Comparison of ENCODE assay signal across 18 cellular contexts in the genomic region with DNA sequence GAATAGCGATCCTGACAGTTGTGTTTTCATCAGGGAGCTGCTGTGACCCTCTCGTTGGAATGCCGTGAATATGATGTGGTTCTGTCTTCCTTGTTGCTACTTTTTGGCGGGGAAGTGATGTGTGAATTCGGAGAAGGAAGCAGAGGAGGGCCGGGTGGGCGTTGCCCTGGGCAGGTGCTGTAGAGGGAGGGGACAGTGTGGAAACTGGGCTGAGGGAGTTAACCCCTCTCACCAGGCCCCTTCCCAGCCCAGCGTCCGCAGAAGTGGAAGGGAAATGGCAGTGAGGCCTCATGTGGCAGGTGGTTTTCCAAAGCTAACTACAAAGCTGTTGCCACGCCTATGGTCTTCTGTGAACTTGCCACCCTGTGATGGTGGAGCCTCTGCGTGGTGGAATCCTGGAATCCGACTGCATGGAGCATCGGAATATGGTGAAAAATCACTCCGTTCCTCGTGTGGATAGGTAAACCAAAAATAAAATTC.
DNase-seq lines count a peak whose midpoint lies in the region; ATAC-seq, FAIRE-seq and TF ChIP-seq lines count a peak whose summit lies in the region.
"Had no signal": no experiment of that assay in that cellular context is flagged by ENCODE, and none has a peak within 500 bp of the region (broad histone marks: within the 10 kb centered on the region; RNA-seq: fewer than 3 reads in every experiment).

No MANE protein-coding gene starts in this region.

- no peak overlapping the region for H2BK12ac ChIP-seq in neuronal stem cell (ENCODE audit: low read length)

- H3K36me3 ChIP-seq in HUES48 (ENCODE audit: control insufficient read depth, insufficient read depth, low read length) (no peaks in the 10 kb centered on the region), neuronal stem cell (replicated peaks in 1 of 2; ENCODE audit: control insufficient read depth in 2 of 2, insufficient read depth in 2 of 2, low read length in 2 of 2) (no peaks in the 10 kb centered on the region)
- H3K36me3 ChIP-seq: BLaER1 treated with 17β-estradiol and CSF1 and Interleukin-3, amounts not matched to agents 10 nM and 100 nM; HAP-1 had no signal

- H3K36me3 Mint-ChIP-seq in endothelial cell (ENCODE audit: low read depth, unreplicated experiment) = peaks cover 10% of the 10 kb centered on the region
- H3K36me3 Mint-ChIP-seq: CD4-positive, CD25-positive, alpha-beta regulatory T cell had no signal

- no peak overlapping the region for H4K8ac ChIP-seq in neuronal stem cell (ENCODE audit: low read depth, low read length)

- H3K9me3 Mint-ChIP-seq in endothelial cell (ENCODE audit: unreplicated experiment) = no peaks in the 10 kb centered on the region

- H3K27me3 Mint-ChIP-seq in endothelial cell (ENCODE audit: unreplicated experiment) = peaks cover 12% of the 10 kb centered on the region
- H3K27me3 Mint-ChIP-seq: CD4-positive, CD25-positive, alpha-beta regulatory T cell had no signal

- peak overlapping the region; percentile 50 for H3K27ac Mint-ChIP-seq in endothelial cell (ENCODE audit: unreplicated experiment)
- H3K27ac Mint-ChIP-seq: CD4-positive, CD25-positive, alpha-beta regulatory T cell had no signal

- H3K9ac ChIP-seq in HUES48 (ENCODE audit: low read depth, low read length) (no peak overlapping the region), neuronal stem cell (ENCODE audit: low read depth, low read length, poor library complexity) (no peak overlapping the region)
- H3K9ac ChIP-seq: BLaER1 treated with 17β-estradiol and CSF1 and Interleukin-3, amounts not matched to agents 10 nM and 100 nM; GM23248 had no signal

- H2BK15ac ChIP-seq in neuronal stem cell (ENCODE audit: low read length) = no peak overlapping the region

- peaks cover 9% of the 10 kb centered on the region for H3K4me1 Mint-ChIP-seq in endothelial cell (ENCODE audit: unreplicated experiment)
- H3K4me1 Mint-ChIP-seq: CD4-positive, CD25-positive, alpha-beta regulatory T cell had no signal

- peak overlapping the region; percentile 6 for H3K18ac ChIP-seq in neuronal stem cell (ENCODE audit: low read length)

- intact Hi-C loops in left cardiac atrium (cut with DNase I) (no loop called here), left ventricle myocardium superior (cut with micrococcal nuclease) (no loop called here)

- H3K9me3 ChIP-seq in HUES48 (ENCODE audit: control insufficient read depth, insufficient read depth, low read length) = 0 out of 2 replicates have a peak, but pooled peaks cover 3% of the 10 kb centered on the region
- peaks cover 0 to 5% of the 10 kb centered on the region in 2 donors for H3K9me3 ChIP-seq in neuronal stem cell (replicated peaks in 1 of 2; ENCODE audit: control insufficient read depth in 2 of 2, insufficient read depth in 1 of 2, low read depth in 1 of 2, low read length in 2 of 2)
- H3K9me3 ChIP-seq: HAP-1 had no signal

- no peak overlapping the region for H3K4me2 ChIP-seq in neuronal stem cell (ENCODE audit: insufficient read depth, low read length, poor library complexity, severe bottlenecking)
- H3K4me2 ChIP-seq: BLaER1 treated with 17β-estradiol and CSF1 and Interleukin-3, amounts not matched to agents 10 nM and 100 nM had no signal

- H3K79me1 ChIP-seq in neuronal stem cell (ENCODE audit: low read depth, low read length) = no peaks in the 10 kb centered on the region

- WGBS in neuronal stem cell (ENCODE audit: extremely low coverage in 2 of 2, insufficient read length in 2 of 2, insufficient replicate concordance in 1 of 2), 2 donors = no CpG with 5 or more reads among the region's 15 CpGs

- H3K27ac ChIP-seq in HUES48 (ENCODE audit: low read depth, low read length) (peak overlapping the region; percentile 98), neuronal stem cell (replicated peaks; ENCODE audit: low read length) (no peak overlapping the region)
- H3K27ac ChIP-seq: BLaER1 treated with 17β-estradiol and CSF1 and Interleukin-3, amounts not matched to agents 10 nM and 100 nM; GM23248 had no signal

- no peak for FAIRE-seq in H54 (lab: Jason Lieb, UNC)
- FAIRE-seq: GM12878, GM18507, HTR-8/SVneo had no signal

- H3K4me1 ChIP-seq in HUES48 (ENCODE audit: control insufficient read depth, insufficient read depth, low read length) (peaks cover 32% of the 10 kb centered on the region), neuronal stem cell (ENCODE audit: control insufficient read depth in 2 of 2, insufficient read depth in 1 of 2, low read depth in 1 of 2, low read length in 2 of 2) (peaks cover 4 to 19% of the 10 kb centered on the region in 2 donors)
- H3K4me1 ChIP-seq: HAP-1 had no signal

- no peak overlapping the region for H2AK5ac ChIP-seq in neuronal stem cell (ENCODE audit: low read depth, low read length)

- H2BK5ac ChIP-seq in neuronal stem cell (ENCODE audit: low read length) = no peak overlapping the region

- no peak overlapping the region for H3K14ac ChIP-seq in neuronal stem cell (ENCODE audit: low read length)

- H3K4ac ChIP-seq in neuronal stem cell (ENCODE audit: low read length) = no peak overlapping the region

- H3K27me3 ChIP-seq in HUES48 (ENCODE audit: control insufficient read depth, insufficient read depth, low read length) = no peaks in the 10 kb centered on the region
- no peaks in the 10 kb centered on the region for H3K27me3 ChIP-seq in neuronal stem cell (ENCODE audit: control insufficient read depth in 3 of 3, insufficient read depth in 3 of 3, low read depth in 1 of 3, low read length in 3 of 3)
- H3K27me3 ChIP-seq: BLaER1 treated with 17β-estradiol and CSF1 and Interleukin-3, amounts not matched to agents 10 nM and 100 nM had no signal

- no peak overlapping the region for H3K23ac ChIP-seq in neuronal stem cell (ENCODE audit: low read depth, low read length, poor library complexity)

- no peak for TF ChIP-seq POLR2A in H54 (IDR thresholded peaks at IDR 0.05; ENCODE audit: low read depth, low read length)

- H3K4me3 ChIP-seq in HUES48 (ENCODE audit: low read depth, low read length) (no peak overlapping the region), neuronal stem cell (ENCODE audit: low read length in 2 of 2) (no peak overlapping the region)
- H3K4me3 ChIP-seq: BLaER1 treated with 17β-estradiol and CSF1 and Interleukin-3, amounts not matched to agents 10 nM and 100 nM; GM12878; GM23248; HAP-1 had no signal

- ATAC-seq in left cardiac atrium = peak; percentile 4 to 12
- ATAC-seq in left ventricle myocardium superior = no peak
- no peak for ATAC-seq in HG02759 (IDR thresholded peaks at IDR 0.05; ENCODE audit: unreplicated experiment)
- ATAC-seq: GM12878 had no signal

- no peak overlapping the region for H4K91ac ChIP-seq in neuronal stem cell (ENCODE audit: low read depth, low read length, poor library complexity)

- no peak for DNase-seq in left cardiac atrium
- no peak for DNase-seq in left ventricle myocardium superior
- no peak for DNase-seq in endothelial cell (ENCODE audit: low spot score)
- DNase-seq in neuronal stem cell (ENCODE audit: low spot score) = no peak
- no peak for DNase-seq in H54 (ENCODE audit: insufficient read length, low spot score)
- DNase-seq in activated gamma-delta T cell (lab: John Stamatoyannopoulos, UW) = no peak
- DNase-seq: ACHN; Calu3; CD4-positive, CD25-positive, alpha-beta regulatory T cell; DMS 273 treated with DMSO at 0.1 percent for 48 hours; GM23248 had no signal

- no peak for TF ChIP-seq CTCF in endothelial cell (IDR thresholded peaks at IDR 0.05; ENCODE audit: unreplicated experiment)

- H3K4me3 Mint-ChIP-seq in endothelial cell (ENCODE audit: unreplicated experiment) = no peak overlapping the region
- H3K4me3 Mint-ChIP-seq: CD4-positive, CD25-positive, alpha-beta regulatory T cell had no signal

- peak overlapping the region; percentile 45 for H2AFZ ChIP-seq in neuronal stem cell (ENCODE audit: low read length)
- H2AFZ ChIP-seq: GM23248 had no signal

- no peak overlapping the region for H2BK120ac ChIP-seq in neuronal stem cell (ENCODE audit: low read depth, low read length)

Comparison
In these comparisons a context has a peak if more than half of its experiments do, and no peak if none do; other contexts are left out.
1. ATAC-seq: peak in left cardiac atrium (2 of 2); none in left ventricle myocardium superior (single experiment) and HG02759 (single experiment).